1 cellular context compared by ENCODE assay signal in genomic region chr5:111513175-111513520, GRCh38.
TF ChIP-seq lines count a peak whose summit lies in the region.

No MANE protein-coding gene starts in this region.

TF ChIP-seq in IMR-90, 13 proteins besides CTCF, POLR2A, EP300 and RAD21 (continued from another document):
- TF ChIP-seq ELK1 (IDR thresholded peaks at IDR 0.05; ENCODE audit: borderline replicate concordance, low read depth, low read length) (no peak), MAZ (IDR thresholded peaks at IDR 0.05; ENCODE audit: borderline replicate concordance, low read depth, low read length) (no peak), FOS (IDR thresholded peaks at IDR 0.05; ENCODE audit: low read depth, low read length) (no peak)
